9 cellular contexts compared by ENCODE assay signal in the genomic region with DNA sequence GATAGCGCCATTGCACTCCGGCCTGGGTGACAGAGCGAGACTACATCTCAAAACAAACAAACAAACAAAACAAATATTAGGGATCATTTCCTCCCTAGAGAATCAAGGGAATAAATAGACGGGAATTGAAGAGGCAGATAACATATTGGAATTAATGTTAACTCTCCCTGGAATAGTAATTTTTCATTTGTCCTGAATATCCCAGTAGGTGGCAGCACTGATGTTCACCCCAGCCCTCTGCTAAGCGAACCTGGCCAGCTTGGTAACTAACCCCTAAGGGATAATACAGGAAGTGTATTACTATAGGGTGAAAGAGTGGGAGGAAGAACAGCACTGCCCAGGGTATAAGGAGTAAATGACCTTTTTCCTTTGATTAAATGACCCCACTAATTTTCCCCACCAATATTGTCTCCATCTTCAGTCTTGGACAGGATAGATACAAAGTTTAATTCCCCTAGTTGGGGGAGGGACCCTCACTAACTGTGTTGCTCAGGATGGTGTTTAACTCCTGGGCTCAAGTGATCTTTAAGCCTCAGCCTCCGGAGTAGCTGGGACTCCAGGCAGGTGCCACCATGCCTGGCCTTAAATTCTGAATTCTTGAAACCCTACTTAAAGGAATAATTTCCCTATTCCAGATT. TPM values are rescaled to one million over a fixed set of nuclear protein-coding genes. Genes with fewer than 3 reads are reported as not detected.
A peak's percentile ranks its signal among the peaks of the same experiment; 100 is the strongest.
DNase-seq lines count a peak whose midpoint lies in the region; ATAC-seq, FAIRE-seq and TF ChIP-seq lines count a peak whose summit lies in the region.
"Had no signal": no experiment of that assay in that cellular context is flagged by ENCODE, and none has a peak within 500 bp of the region (broad histone marks: within the 10 kb centered on the region; RNA-seq: fewer than 3 reads in every experiment).

No MANE protein-coding gene starts in this region.

- intact Hi-C loops in IMR-90 (cut with micrococcal nuclease) (loop anchor here (1.0 to 2.0 kb wide), 3 partner anchors 28 to 247 kb away; no protein-coding TSS in a partner anchor), ovary (cut with DNase I) (no loop called here)

- H3K4me3 Mint-ChIP-seq in T-helper 17 cell, result no peak overlapping the region

- no peak overlapping the region for H3K18ac ChIP-seq in IMR-90 (ENCODE audit: low read depth, low read length)

- POLR2A ChIA-PET in IMR-90 (lab: Charles Lee; ENCODE audit: unreplicated experiment), result no interaction called here

- FAIRE-seq in G401.6 (lab: Jason Lieb, UNC), result peak; percentile 11

- peak overlapping the region in 1 of 2 experiments; percentile 54; a peak in 1 of 4 replicates for H4K8ac ChIP-seq in IMR-90 (ENCODE audit: low read depth in 2 of 2, low read length in 2 of 2)

- TF ChIP-seq CTCF in AG10803 (conservative IDR thresholded peaks at IDR 0.05; ENCODE audit: low read length) (peak; percentile 78), IMR-90 (conservative IDR thresholded peaks at IDR 0.05; ENCODE audit: low read depth, low read length) (peak; percentile 71), ovary (IDR thresholded peaks at IDR 0.05) (peak in 2 of 3 donors; percentile 15 to 18)

- H3K79me1 ChIP-seq in IMR-90 (ENCODE audit: low read depth in 1 of 2, low read length in 2 of 2), result no peaks in the 10 kb centered on the region

- H2AK5ac ChIP-seq in IMR-90 (ENCODE audit: low read depth, low read length), result no peak overlapping the region

- no peak overlapping the region for H4K5ac ChIP-seq in IMR-90 (ENCODE audit: low read depth, low read length)

- no peak overlapping the region for H4K91ac ChIP-seq in IMR-90 (ENCODE audit: insufficient read depth, low read depth, low read length)

- H3K4me2 ChIP-seq in IMR-90 (ENCODE audit: low read depth, low read length), result no peak overlapping the region

- CTCF ChIA-PET in IMR-90 (lab: Yijun Ruan, JAX), result interaction anchor here (1.5 to 2.0 kb wide), 2 partner anchors 14 to 162 kb away, joined by 3 to 4 read pairs; no protein-coding TSS in a partner anchor

- peak overlapping the region; percentile 27 for H3K27ac Mint-ChIP-seq in T-helper 17 cell

- H3K27me3 Mint-ChIP-seq in T-helper 17 cell, result peaks cover 6% of the 10 kb centered on the region

- no peak overlapping the region for H3K9ac ChIP-seq in IMR-90 (ENCODE audit: low read depth, low read length)

- H3K23ac ChIP-seq in IMR-90 (ENCODE audit: low read depth, low read length), result no peak overlapping the region

- H3K4me3 ChIP-seq in AG10803 (ENCODE audit: low read length), result no peak overlapping the region
- no peak overlapping the region for H3K4me3 ChIP-seq in IMR-90 (ENCODE audit: insufficient read depth, low read depth, low read length)
- no peak overlapping the region for H3K4me3 ChIP-seq in ovary

- in situ Hi-C loops in IMR-90 (cut with MboI; ENCODE audit: low sequenced_read_pairs), result no loop called here

- no peak overlapping the region for H3K56ac ChIP-seq in IMR-90 (ENCODE audit: extremely low read depth, insufficient read depth, low read length)

- no peak overlapping the region for H2BK120ac ChIP-seq in IMR-90 (ENCODE audit: low read depth, low read length)

- ATAC-seq in IMR-90 (ENCODE audit: low read depth), result peak; percentile 97
- peak; percentile 73 for ATAC-seq in T-helper 17 cell
- ATAC-seq in GM21528 (IDR thresholded peaks at IDR 0.05; ENCODE audit: low FRiP score, unreplicated experiment), result no peak
- ATAC-seq in HG03571 (IDR thresholded peaks at IDR 0.05; ENCODE audit: unreplicated experiment), result no peak

- H3K4ac ChIP-seq in IMR-90 (ENCODE audit: low read depth, low read length), result no peak overlapping the region

- 0 out of 2 replicates have a peak overlapping the region, but pooled peaks have one; percentile 26 for H2BK20ac ChIP-seq in IMR-90 (ENCODE audit: low read depth, low read length)

- H3K14ac ChIP-seq in IMR-90 (replicated peaks; ENCODE audit: low read depth, low read length), result no peak overlapping the region

- H3K4me1 Mint-ChIP-seq in T-helper 17 cell, result peaks cover 2% of the 10 kb centered on the region

- no peak overlapping the region for H2AK9ac ChIP-seq in IMR-90 (replicated peaks; ENCODE audit: low read depth, low read length, poor library complexity)

- TF ChIP-seq POLR2A in IMR-90 (IDR thresholded peaks at IDR 0.05; ENCODE audit: low read depth, low read length) (no peak), ovary (IDR thresholded peaks at IDR 0.05) (no peak)

- H3K9me1 ChIP-seq in IMR-90 (ENCODE audit: insufficient read depth, low read length), result no peaks in the 10 kb centered on the region

- H3K27ac ChIP-seq in IMR-90 (ENCODE audit: insufficient read depth, low read length) (no peak overlapping the region), ovary (no peak overlapping the region)

- no peaks in the 10 kb centered on the region for H3K9me3 ChIP-seq in IMR-90 (ENCODE audit: control insufficient read depth, insufficient read depth, low read length)
- H3K9me3 ChIP-seq in T-helper 17 cell (ENCODE audit: control insufficient read depth, low read length, poor library complexity, severe bottlenecking), result no peaks in the 10 kb centered on the region
- no peaks in the 10 kb centered on the region for H3K9me3 ChIP-seq in ovary

- peaks cover 1% of the 10 kb centered on the region; the same call in 1 of the 2 replicates for H3K27me3 ChIP-seq in IMR-90 (ENCODE audit: control insufficient read depth, insufficient read depth, low read length)
- H3K27me3 ChIP-seq in ovary, result no peaks in the 10 kb centered on the region

- no peaks in the 10 kb centered on the region for H3K36me3 Mint-ChIP-seq in T-helper 17 cell (ENCODE audit: low read depth)

- dilution Hi-C loops in IMR-90 (cut with HindIII; ENCODE audit: low sequenced_read_pairs, unreplicated experiment), result no loop called here

- no peak overlapping the region for H2BK15ac ChIP-seq in IMR-90 (ENCODE audit: low read depth, low read length)

- H2AFZ ChIP-seq in IMR-90 (replicated peaks; ENCODE audit: low read length, poor library complexity), result no peak overlapping the region

- H2BK5ac ChIP-seq in IMR-90 (ENCODE audit: low read depth, low read length, poor library complexity, severe bottlenecking), result no peak overlapping the region

- WGBS in IMR-90 (ENCODE audit: extremely low coverage in 2 of 2, insufficient read length in 1 of 2), 2 experiments, result no CpG with 5 or more reads among the region's 6 CpGs
- WGBS in ovary, 3 donors, result 57 to 64% (median 59%) methylated on average over 6 of the region's 6 CpGs

- no TSS peak for BruUV-seq in IMR-90 (replicated peaks; lab: Mats Ljungman, UMichigan)

- no peak for TF ChIP-seq EP300 in ovary (IDR thresholded peaks at IDR 0.05)

- peak; percentile 77 for TF ChIP-seq RAD21 in IMR-90 (IDR thresholded peaks at IDR 0.05; ENCODE audit: low read length)

- peak; percentile 70 for DNase-seq in AG10803 (ENCODE audit: low read depth)
- peak; percentile 71 for DNase-seq in IMR-90
- DNase-seq in T-helper 17 cell, result peak in 1 of 3 donors; percentile 12
- peak; percentile 28 for DNase-seq in fibroblast of gingiva (ENCODE audit: low read depth)
- DNase-seq in ovary, result peak in 1 of 5 donors; percentile 20

- no peaks in the 10 kb centered on the region for H3K36me3 ChIP-seq in IMR-90 (ENCODE audit: control insufficient read depth, insufficient read depth, low read length)
- no peaks in the 10 kb centered on the region for H3K36me3 ChIP-seq in ovary

- H4K20me1 ChIP-seq in IMR-90 (ENCODE audit: insufficient read depth, low read length), result no peaks in the 10 kb centered on the region

- H3K4me1 ChIP-seq in IMR-90 (ENCODE audit: control insufficient read depth, insufficient read depth, low read length) (no peaks in the 10 kb centered on the region), ovary (ENCODE audit: insufficient read depth) (no peaks in the 10 kb centered on the region)

TF ChIP-seq in IMR-90, 13 proteins besides CTCF, POLR2A, EP300 and RAD21:
- TF ChIP-seq, protein P1, sequence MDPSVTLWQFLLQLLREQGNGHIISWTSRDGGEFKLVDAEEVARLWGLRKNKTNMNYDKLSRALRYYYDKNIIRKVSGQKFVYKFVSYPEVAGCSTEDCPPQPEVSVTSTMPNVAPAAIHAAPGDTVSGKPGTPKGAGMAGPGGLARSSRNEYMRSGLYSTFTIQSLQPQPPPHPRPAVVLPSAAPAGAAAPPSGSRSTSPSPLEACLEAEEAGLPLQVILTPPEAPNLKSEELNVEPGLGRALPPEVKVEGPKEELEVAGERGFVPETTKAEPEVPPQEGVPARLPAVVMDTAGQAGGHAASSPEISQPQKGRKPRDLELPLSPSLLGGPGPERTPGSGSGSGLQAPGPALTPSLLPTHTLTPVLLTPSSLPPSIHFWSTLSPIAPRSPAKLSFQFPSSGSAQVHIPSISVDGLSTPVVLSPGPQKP (IDR thresholded peaks at IDR 0.05; ENCODE audit: borderline replicate concordance, low read depth, low read length), result no peak
- peak; percentile 81 for TF ChIP-seq SMC3 (IDR thresholded peaks at IDR 0.05; ENCODE audit: low read depth, low read length)

RNA-seq across cellular contexts. Expression of a gene that starts 40.5 kb away (rescaled TPM):
- total RNA-seq in IMR-90 (2012; rRNA removed) (under 0.01 TPM in 1 of 2 replicates, not detected in the other), T-helper 17 cell (1 to 10 TPM in 1 of 2 donors, under 1 TPM in 1; 0.17 to 6.4 TPM), ovary (1 to 10 TPM in 6 of 7 donors, under 1 TPM in 1; 0.46 to 4.4 (median 2.2) TPM)
- polyA plus RNA-seq in IMR-90 (2012; rRNA removed) (0.05 and 0.07 TPM in 2 replicates), ovary (10 to 100 TPM in 1 of 2 donors, 1 to 10 TPM in 1; 1.1 to 12.7 TPM)
- 0.05 TPM in 1 of 2 replicates, not detected in the other for polyA plus RNA-seq in IMR-90 (2012; cell fraction: cytosol; rRNA removed)
- 0.10 and 0.30 TPM in 2 replicates for polyA plus RNA-seq in IMR-90 (2012; cell fraction: nucleus; rRNA removed; ENCODE audit: low replicate concordance)
- total RNA-seq: T-helper 1 cell treated with Interleukin-12 subunit alpha and Interleukin-12 subunit beta and Interleukin-4 antibody, amounts not matched to agents 30 ng/mL and 1 ng/mL, for 36 hours had no signal

RNA-seq across cellular contexts. Expression of a gene that starts 43.0 kb away (rescaled TPM):
- total RNA-seq in IMR-90 (2012; rRNA removed), result not detected in 2 replicates
- not detected in 2 replicates for polyA plus RNA-seq in IMR-90 (2012; rRNA removed)
- not detected in 2 replicates for polyA plus RNA-seq in IMR-90 (2012; cell fraction: cytosol; rRNA removed)
- 0.01 TPM in 1 of 2 replicates, not detected in the other for polyA plus RNA-seq in IMR-90 (2012; cell fraction: nucleus; rRNA removed; ENCODE audit: low replicate concordance)
- total RNA-seq in T-helper 17 cell, result not detected
- under 1 TPM in 5 of 7 donors, not detected in 2; under 0.01 to 0.62 (median 0.28) TPM for total RNA-seq in ovary
- polyA plus RNA-seq in ovary, result under 1 TPM in 1 of 2 donors, not detected in 1; 0.01 TPM
- total RNA-seq: T-helper 1 cell treated with Interleukin-12 subunit alpha and Interleukin-12 subunit beta and Interleukin-4 antibody, amounts not matched to agents 30 ng/mL and 1 ng/mL, for 36 hours had no signal

Comparison
In these comparisons a context has a peak if more than half of its experiments do, and no peak if none do; other contexts are left out.
1. CTCF ChIP-seq: peak in every context shown above with its lines; median percentile 78 in AG10803; 71 in IMR-90; 16 in ovary.
2. ATAC-seq: peak in IMR-90 (single experiment) and T-helper 17 cell (single experiment); none in GM21528 (single experiment) and HG03571 (single experiment).